In genomic region chr3:25635038-25635437, GRCh38 we compare ENCODE assay signal across 15 cellular contexts. TPM values are rescaled to one million over a fixed set of nuclear protein-coding genes. Genes with fewer than 3 reads are reported as not detected.
A peak's percentile ranks its signal among the peaks of the same experiment; 100 is the strongest.
DNase-seq lines count a peak whose midpoint lies in the region; ATAC-seq and TF ChIP-seq lines count a peak whose summit lies in the region.
"Had no signal": no experiment of that assay in that cellular context is flagged by ENCODE, and none has a peak within 500 bp of the region (broad histone marks: within the 10 kb centered on the region; RNA-seq: fewer than 3 reads in every experiment).

No MANE protein-coding gene starts in this region.

- no peaks in the 10 kb centered on the region for H3K9me2 ChIP-seq in GM23338 (ENCODE audit: insufficient read depth)

- H3K4me3 ChIP-seq in GM23338: no peak overlapping the region

- H3K4me1 Mint-ChIP-seq in activated CD8-positive, alpha-beta T cell treated with anti-CD3 and anti-CD28 coated beads for 36 hours (ENCODE audit: low read depth): peaks cover 9% of the 10 kb centered on the region
- H3K4me1 Mint-ChIP-seq in activated CD8-positive, alpha-beta T cell treated with anti-CD3 and anti-CD28 coated beads, Interleukin-2, amount 10 ng/mL, durations not matched to agents 7 days and 5 days (ENCODE audit: low read depth): peaks cover 7% of the 10 kb centered on the region
- peaks cover 15% of the 10 kb centered on the region for H3K4me1 Mint-ChIP-seq in GM23338
- peaks cover 7 to 19% of the 10 kb centered on the region in 2 donors for H3K4me1 Mint-ChIP-seq in effector memory CD8-positive, alpha-beta T cell (ENCODE audit: low read depth in 2 of 2)
- peaks cover 7 to 16% (median 11%) of the 10 kb centered on the region in 4 donors for H3K4me1 Mint-ChIP-seq in naive thymus-derived CD8-positive, alpha-beta T cell

- intact Hi-C loops in activated CD8-positive, alpha-beta T cell treated with anti-CD3 and anti-CD28 coated beads for 36 hours (cut with micrococcal nuclease): no loop called here

- H3K27ac Mint-ChIP-seq in activated CD8-positive, alpha-beta T cell treated with anti-CD3 and anti-CD28 coated beads for 36 hours: peak overlapping the region; percentile 4
- no peak overlapping the region for H3K27ac Mint-ChIP-seq in activated CD8-positive, alpha-beta T cell treated with anti-CD3 and anti-CD28 coated beads, Interleukin-2, amount 10 ng/mL, durations not matched to agents 7 days and 5 days
- no peak overlapping the region; the same call in 1 of the 2 replicates for H3K27ac Mint-ChIP-seq in GM23338
- peak overlapping the region; percentile 66 to 70 for H3K27ac Mint-ChIP-seq in effector memory CD8-positive, alpha-beta T cell
- peak overlapping the region in 6 of 10 donors; percentile 15 to 88 (median 50) for H3K27ac Mint-ChIP-seq in naive thymus-derived CD8-positive, alpha-beta T cell

- no peaks in the 10 kb centered on the region for H3K9me3 Mint-ChIP-seq in activated CD8-positive, alpha-beta T cell treated with anti-CD3 and anti-CD28 coated beads for 36 hours
- H3K9me3 Mint-ChIP-seq in activated CD8-positive, alpha-beta T cell treated with anti-CD3 and anti-CD28 coated beads, Interleukin-2, amount 10 ng/mL, durations not matched to agents 7 days and 5 days (ENCODE audit: insufficient read depth): no peaks in the 10 kb centered on the region
- no peaks in the 10 kb centered on the region for H3K9me3 Mint-ChIP-seq in GM23338
- no peaks in the 10 kb centered on the region for H3K9me3 Mint-ChIP-seq in effector memory CD8-positive, alpha-beta T cell
- no peaks in the 10 kb centered on the region for H3K9me3 Mint-ChIP-seq in naive thymus-derived CD8-positive, alpha-beta T cell

- H3K36me3 ChIP-seq in GM23338 (ENCODE audit: insufficient read depth): peaks cover 5% of the 10 kb centered on the region; the same call in 1 of the 2 replicates

- peaks cover 29% of the 10 kb centered on the region for H3K36me3 Mint-ChIP-seq in activated CD8-positive, alpha-beta T cell treated with anti-CD3 and anti-CD28 coated beads for 36 hours (ENCODE audit: low read depth)
- H3K36me3 Mint-ChIP-seq in activated CD8-positive, alpha-beta T cell treated with anti-CD3 and anti-CD28 coated beads, Interleukin-2, amount 10 ng/mL, durations not matched to agents 7 days and 5 days (ENCODE audit: low read depth): peaks cover 48% of the 10 kb centered on the region
- peaks cover 35% of the 10 kb centered on the region; the same call in 2 of the 3 replicates for H3K36me3 Mint-ChIP-seq in GM23338 (ENCODE audit: low read depth)
- H3K36me3 Mint-ChIP-seq in effector memory CD8-positive, alpha-beta T cell (ENCODE audit: insufficient read depth): peaks cover 81% of the 10 kb centered on the region
- H3K36me3 Mint-ChIP-seq in naive thymus-derived CD8-positive, alpha-beta T cell: peaks cover 4 to 88% (median 21%) of the 10 kb centered on the region in 3 donors

- no peak for DNase-seq in activated CD8-positive, alpha-beta T cell treated with anti-CD3 and anti-CD28 coated beads for 36 hours
- no peak for DNase-seq in activated CD8-positive, alpha-beta T cell treated with anti-CD3 and anti-CD28 coated beads, Interleukin-2, amount 10 ng/mL, durations not matched to agents 7 days and 5 days
- DNase-seq in GM23338 (ENCODE audit: low spot score): no peak
- DNase-seq in effector memory CD8-positive, alpha-beta T cell: no peak
- no peak for DNase-seq in naive thymus-derived CD8-positive, alpha-beta T cell
- no peak for DNase-seq in T-helper 9 cell
- DNase-seq: GF-D8, NCI-H187 treated with DMSO at 0.1 percent for 48 hours, NCI-H446 treated with DMSO at 0.1 percent for 48 hours, NCI-H748 treated with DMSO at 0.1 percent for 48 hours, OCI-M1, RPMI8226 had no signal

- POLR2A ChIA-PET in activated CD8-positive, alpha-beta T cell treated with anti-CD3 and anti-CD28 coated beads for 36 hours (lab: Charles Lee): no interaction called here
- POLR2A ChIA-PET in activated CD8-positive, alpha-beta T cell treated with anti-CD3 and anti-CD28 coated beads, Interleukin-2, amount 10 ng/mL, durations not matched to agents 7 days and 5 days (lab: Charles Lee): no interaction called here
- POLR2A ChIA-PET in naive thymus-derived CD8-positive, alpha-beta T cell (lab: Charles Lee): no interaction called here

- CTCF ChIA-PET in activated CD8-positive, alpha-beta T cell treated with anti-CD3 and anti-CD28 coated beads for 36 hours (lab: Charles Lee): interaction anchor here (1.5 kb wide), 1 partner anchor 13 kb away, joined by 11 read pairs; no protein-coding TSS in a partner anchor
- CTCF ChIA-PET in activated CD8-positive, alpha-beta T cell treated with anti-CD3 and anti-CD28 coated beads, Interleukin-2, amount 10 ng/mL, durations not matched to agents 7 days and 5 days (lab: Charles Lee): interaction anchor here (0.8 to 2.4 kb wide), 2 partner anchors 13 to 42 kb away, joined by 3 to 9 read pairs; no protein-coding TSS in a partner anchor

- H3K4me2 ChIP-seq in GM23338: no peak overlapping the region

- ATAC-seq in activated CD8-positive, alpha-beta T cell treated with anti-CD3 and anti-CD28 coated beads for 36 hours: no peak
- ATAC-seq in activated CD8-positive, alpha-beta T cell treated with anti-CD3 and anti-CD28 coated beads, Interleukin-2, amount 10 ng/mL, durations not matched to agents 7 days and 5 days: no peak
- ATAC-seq in GM23338: no peak
- no peak for ATAC-seq in effector memory CD8-positive, alpha-beta T cell (replicated peaks)
- ATAC-seq in naive thymus-derived CD8-positive, alpha-beta T cell: no peak
- ATAC-seq in GM21723 (IDR thresholded peaks at IDR 0.05; ENCODE audit: unreplicated experiment): no peak
- ATAC-seq in HG02763 (IDR thresholded peaks at IDR 0.05; ENCODE audit: unreplicated experiment): no peak

- no peak overlapping the region for H3K4me3 Mint-ChIP-seq in activated CD8-positive, alpha-beta T cell treated with anti-CD3 and anti-CD28 coated beads for 36 hours
- no peak overlapping the region for H3K4me3 Mint-ChIP-seq in activated CD8-positive, alpha-beta T cell treated with anti-CD3 and anti-CD28 coated beads, Interleukin-2, amount 10 ng/mL, durations not matched to agents 7 days and 5 days
- H3K4me3 Mint-ChIP-seq in GM23338: no peak overlapping the region
- H3K4me3 Mint-ChIP-seq in effector memory CD8-positive, alpha-beta T cell: no peak overlapping the region
- no peak overlapping the region for H3K4me3 Mint-ChIP-seq in naive thymus-derived CD8-positive, alpha-beta T cell

- no peak overlapping the region for H2AFZ ChIP-seq in GM23338

- peak overlapping the region; percentile 8; the same call in 1 of the 2 replicates for H3K27ac ChIP-seq in GM23338 (ENCODE audit: low read depth)
- H3K27ac ChIP-seq: HL-60 had no signal

- no peaks in the 10 kb centered on the region for H4K20me1 ChIP-seq in GM23338 (replicated peaks; ENCODE audit: insufficient read depth)

- H3F3A ChIP-seq in GM23338 (replicated peaks; ENCODE audit: low read depth): no peaks in the 10 kb centered on the region

- H3K4me1 ChIP-seq in GM23338 (ENCODE audit: insufficient read depth): peaks cover 18% of the 10 kb centered on the region; the same call in 1 of the 2 replicates

- no peaks in the 10 kb centered on the region for H3K27me3 Mint-ChIP-seq in activated CD8-positive, alpha-beta T cell treated with anti-CD3 and anti-CD28 coated beads for 36 hours
- H3K27me3 Mint-ChIP-seq in activated CD8-positive, alpha-beta T cell treated with anti-CD3 and anti-CD28 coated beads, Interleukin-2, amount 10 ng/mL, durations not matched to agents 7 days and 5 days (ENCODE audit: low read depth): no peaks in the 10 kb centered on the region
- no peaks in the 10 kb centered on the region for H3K27me3 Mint-ChIP-seq in GM23338 (ENCODE audit: insufficient read depth, low read depth, poor library complexity)
- H3K27me3 Mint-ChIP-seq in effector memory CD8-positive, alpha-beta T cell: no peaks in the 10 kb centered on the region
- no peaks in the 10 kb centered on the region for H3K27me3 Mint-ChIP-seq in naive thymus-derived CD8-positive, alpha-beta T cell

- no peaks in the 10 kb centered on the region for H3K27me3 ChIP-seq in GM23338 (ENCODE audit: insufficient read depth)

- no peak for TF ChIP-seq CTCF in activated CD8-positive, alpha-beta T cell treated with anti-CD3 and anti-CD28 coated beads for 36 hours (IDR thresholded peaks at IDR 0.05)
- TF ChIP-seq CTCF in GM23338 (conservative IDR thresholded peaks at IDR 0.05; ENCODE audit: low read depth in 2 of 2): no peak

- no peaks in the 10 kb centered on the region for H3K79me2 ChIP-seq in GM23338 (replicated peaks; ENCODE audit: insufficient read depth)

TF ChIP-seq in GM23338, 12 proteins besides CTCF, POLR2A, EP300 and RAD21 (continues in another document):
- TF ChIP-seq CREB1 (CRISPR knock-in tag; IDR thresholded peaks at IDR 0.05; ENCODE audit: low read depth) (no peak), EZH2phosphoT487 (IDR thresholded peaks at IDR 0.05; ENCODE audit: unreplicated experiment) (no peak)

RNA-seq across cellular contexts. Expression of gene TOP2B, which starts 29.7 kb away (rescaled TPM):
- total RNA-seq in activated CD8-positive, alpha-beta T cell treated with anti-CD3 and anti-CD28 coated beads for 36 hours: 100 to 1,000 TPM; 165 to 171 TPM
- 100 to 1,000 TPM; 112 to 114 TPM for total RNA-seq in activated CD8-positive, alpha-beta T cell treated with anti-CD3 and anti-CD28 coated beads, Interleukin-2, amount 10 ng/mL, durations not matched to agents 7 days and 5 days
- 167 and 179 TPM in 2 replicates for total RNA-seq in GM23338 (2014; rRNA removed; shearing (Covaris generic))
- polyA plus RNA-seq in GM23338 (2016; fragmentation: Nextera tagmentation; extraction: Ambion mirVana): 91.1 and 92.0 TPM in 2 replicates
- 100 to 1,000 TPM; 187 to 199 TPM for total RNA-seq in naive thymus-derived CD8-positive, alpha-beta T cell
- polyA plus RNA-seq in naive thymus-derived CD8-positive, alpha-beta T cell: 100 to 1,000 TPM in 1 of 3 donors, 10 to 100 TPM in 2; 65.7 to 122 (median 79.4) TPM

Comparison
In these comparisons a context has a peak if more than half of its experiments do, and no peak if none do; other contexts are left out.
1. H3K27ac Mint-ChIP-seq: peak in activated CD8-positive, alpha-beta T cell treated with anti-CD3 and anti-CD28 coated beads for 36 hours (single experiment), effector memory CD8-positive, alpha-beta T cell (2 of 2) and naive thymus-derived CD8-positive, alpha-beta T cell (6 of 10); none in activated CD8-positive, alpha-beta T cell treated with anti-CD3 and anti-CD28 coated beads, Interleukin-2, amount 10 ng/mL, durations not matched to agents 7 days and 5 days (single experiment) and GM23338 (single experiment).